ENCODE assay signal across 8 cellular contexts in genomic region chr7:101138149-101138870, GRCh38. TPM values are rescaled to one million over a fixed set of nuclear protein-coding genes. Genes with fewer than 3 reads are reported as not detected.
DNase-seq lines count a peak whose midpoint lies in the region; ATAC-seq and TF ChIP-seq lines count a peak whose summit lies in the region.

No MANE protein-coding gene starts in this region.

- no peaks in the 10 kb centered on the region for H3K79me2 ChIP-seq in trophoblast cell (ENCODE audit: control insufficient read depth, insufficient read depth, low read length, poor library complexity)

- H3K27ac ChIP-seq in RWPE2 (ENCODE audit: poor library complexity, severe bottlenecking): peak overlapping the region; percentile 90
- H3K27ac ChIP-seq in foreskin keratinocyte: peak overlapping the region; percentile 67
- peak overlapping the region; percentile 61 for H3K27ac ChIP-seq in trophoblast cell (ENCODE audit: low read depth, low read length)

- no peak overlapping the region for H2BK120ac ChIP-seq in trophoblast cell (ENCODE audit: insufficient read depth, low read length, poor library complexity)

- H3K79me1 ChIP-seq in trophoblast cell (ENCODE audit: low read length): peaks cover 6% of the 10 kb centered on the region

- no peaks in the 10 kb centered on the region for H3K9me3 Mint-ChIP-seq in activated T-helper 2 cell treated with anti-CD3 and anti-CD28 coated beads, Interferon-gamma antibody, Interleukin-2, Interleukin-4, amounts not matched to agents 10 μg/mL and 5 μg/mL and 100 μg/mL, durations not matched to agents 14 hours and 24 hours and 36 hours
- no peaks in the 10 kb centered on the region for H3K9me3 Mint-ChIP-seq in type B pancreatic cell

- H4K91ac ChIP-seq in trophoblast cell (ENCODE audit: low read depth, low read length): peak overlapping the region; percentile 58

- peak overlapping the region; percentile 43 for H2BK5ac ChIP-seq in trophoblast cell (ENCODE audit: low read depth, low read length, poor library complexity)

- no peaks in the 10 kb centered on the region for H3K36me3 Mint-ChIP-seq in activated T-helper 2 cell treated with anti-CD3 and anti-CD28 coated beads, Interferon-gamma antibody, Interleukin-2, Interleukin-4, amounts not matched to agents 10 μg/mL and 5 μg/mL and 100 μg/mL, durations not matched to agents 14 hours and 24 hours and 36 hours (ENCODE audit: low read depth)
- no peaks in the 10 kb centered on the region for H3K36me3 Mint-ChIP-seq in type B pancreatic cell

- H3K27me3 Mint-ChIP-seq in activated T-helper 2 cell treated with anti-CD3 and anti-CD28 coated beads, Interferon-gamma antibody, Interleukin-2, Interleukin-4, amounts not matched to agents 10 μg/mL and 5 μg/mL and 100 μg/mL, durations not matched to agents 14 hours and 24 hours and 36 hours (ENCODE audit: low read depth): peaks cover 22% of the 10 kb centered on the region
- H3K27me3 Mint-ChIP-seq in type B pancreatic cell: peaks cover 14% of the 10 kb centered on the region

- H3K4me3 Mint-ChIP-seq in activated T-helper 2 cell treated with anti-CD3 and anti-CD28 coated beads, Interferon-gamma antibody, Interleukin-2, Interleukin-4, amounts not matched to agents 10 μg/mL and 5 μg/mL and 100 μg/mL, durations not matched to agents 14 hours and 24 hours and 36 hours (ENCODE audit: low read depth): peak overlapping the region; percentile 42
- H3K4me3 Mint-ChIP-seq in type B pancreatic cell: peak overlapping the region; percentile 71

- H3K4me2 ChIP-seq in trophoblast cell (ENCODE audit: low read length): peak overlapping the region; percentile 81

- H3K4me1 Mint-ChIP-seq in activated T-helper 2 cell treated with anti-CD3 and anti-CD28 coated beads, Interferon-gamma antibody, Interleukin-2, Interleukin-4, amounts not matched to agents 10 μg/mL and 5 μg/mL and 100 μg/mL, durations not matched to agents 14 hours and 24 hours and 36 hours (ENCODE audit: low read depth): peaks cover 42% of the 10 kb centered on the region
- peaks cover 34% of the 10 kb centered on the region for H3K4me1 Mint-ChIP-seq in type B pancreatic cell (ENCODE audit: unreplicated experiment)

- H3K27ac Mint-ChIP-seq in activated T-helper 2 cell treated with anti-CD3 and anti-CD28 coated beads, Interferon-gamma antibody, Interleukin-2, Interleukin-4, amounts not matched to agents 10 μg/mL and 5 μg/mL and 100 μg/mL, durations not matched to agents 14 hours and 24 hours and 36 hours: peak overlapping the region; percentile 50
- peak overlapping the region; percentile 70 for H3K27ac Mint-ChIP-seq in type B pancreatic cell

- DNase-seq in AG09309 (ENCODE audit: low read depth): peak; percentile 90
- peak; percentile 97 for DNase-seq in HT1080 (ENCODE audit: low read depth)
- DNase-seq in RWPE2 (ENCODE audit: low spot score): peak; percentile 93
- DNase-seq in activated T-helper 2 cell treated with anti-CD3 and anti-CD28 coated beads, Interferon-gamma antibody, Interleukin-2, Interleukin-4, amounts not matched to agents 10 μg/mL and 5 μg/mL and 100 μg/mL, durations not matched to agents 14 hours and 24 hours and 36 hours (ENCODE audit: low spot score): peak; percentile 67
- DNase-seq in foreskin keratinocyte: peak; percentile 93 to 94
- DNase-seq in trophoblast cell: peak; percentile 98
- DNase-seq in type B pancreatic cell (ENCODE audit: extremely low spot score, unreplicated experiment): no peak

- no peak overlapping the region for H2AFZ ChIP-seq in trophoblast cell (ENCODE audit: insufficient read depth, low read length, poor library complexity)

- peak; percentile 75 for ATAC-seq in GM18868 (IDR thresholded peaks at IDR 0.05; ENCODE audit: unreplicated experiment)
- ATAC-seq in RWPE2 (ENCODE audit: low read depth): peak; percentile 70
- peak; percentile 66 for ATAC-seq in foreskin keratinocyte

- H3K14ac ChIP-seq in trophoblast cell (ENCODE audit: low read length): no peak overlapping the region

- peaks cover 34% of the 10 kb centered on the region for H3K4me1 ChIP-seq in RWPE2 (ENCODE audit: insufficient read depth, poor library complexity, severe bottlenecking)
- H3K4me1 ChIP-seq in foreskin keratinocyte: peaks cover 44% of the 10 kb centered on the region
- H3K4me1 ChIP-seq in trophoblast cell (ENCODE audit: control insufficient read depth in 1 of 2, insufficient read depth in 2 of 2, low read length in 2 of 2): peaks cover 7 to 10% of the 10 kb centered on the region in 2 experiments

- WGBS in trophoblast cell (ENCODE audit: extremely low coverage, insufficient coverage, insufficient read length): no CpG with 5 or more reads among the region's 17 CpGs

- H4K8ac ChIP-seq in trophoblast cell (ENCODE audit: low read depth, low read length): no peak overlapping the region

- H2AK5ac ChIP-seq in trophoblast cell (ENCODE audit: low read length): no peak overlapping the region

- H3K9me3 ChIP-seq in RWPE2 (ENCODE audit: severe bottlenecking): no peaks in the 10 kb centered on the region
- H3K9me3 ChIP-seq in trophoblast cell (ENCODE audit: insufficient read depth, low read depth, low read length): peaks cover 3% of the 10 kb centered on the region

- intact Hi-C loops in activated T-helper 2 cell treated with anti-CD3 and anti-CD28 coated beads, Interferon-gamma antibody, Interleukin-2, Interleukin-4, amounts not matched to agents 10 μg/mL and 5 μg/mL and 100 μg/mL, durations not matched to agents 14 hours and 24 hours and 36 hours (cut with micrococcal nuclease): loop anchor here (1.0 to 2.0 kb wide), 2 partner anchors 53 to 106 kb away; partner anchors contain the start of genes FIS1 and TRIM56

- H3K4me3 ChIP-seq in AG09309 (ENCODE audit: control insufficient read depth, low read depth, low read length) (no peak overlapping the region), RWPE2 (ENCODE audit: severe bottlenecking) (no peak overlapping the region), trophoblast cell (ENCODE audit: low read depth, low read length) (no peak overlapping the region)

- TF ChIP-seq CTCF in AG09309 (IDR thresholded peaks at IDR 0.05; ENCODE audit: control insufficient read depth, insufficient read depth, low read depth, low read length, missing control alignments) (peak; percentile 68), RWPE2 (IDR thresholded peaks at IDR 0.05; ENCODE audit: poor library complexity, severe bottlenecking) (peak; percentile 92), foreskin keratinocyte (conservative IDR thresholded peaks at IDR 0.05) (peak; percentile 75), type B pancreatic cell (conservative IDR thresholded peaks at IDR 0.05) (peak; percentile 90)

- no peak overlapping the region for H3K18ac ChIP-seq in trophoblast cell (ENCODE audit: low read length)

- H2BK12ac ChIP-seq in trophoblast cell (ENCODE audit: low read length): no peak overlapping the region

- H3K23ac ChIP-seq in trophoblast cell (ENCODE audit: low read length): no peak overlapping the region

- H3K9ac ChIP-seq in trophoblast cell (ENCODE audit: low read length): no peak overlapping the region

- no peak overlapping the region for H4K12ac ChIP-seq in trophoblast cell (ENCODE audit: low read depth, low read length)

- H3K36me3 ChIP-seq in RWPE2 (ENCODE audit: low read depth): peaks cover 49% of the 10 kb centered on the region
- peaks cover 21 to 23% of the 10 kb centered on the region in 2 experiments for H3K36me3 ChIP-seq in trophoblast cell (ENCODE audit: control insufficient read depth in 1 of 2, insufficient read depth in 2 of 2, low read length in 2 of 2)

- H3K4ac ChIP-seq in trophoblast cell (ENCODE audit: low read depth, low read length): no peak overlapping the region

- H3K27me3 ChIP-seq in RWPE2 (ENCODE audit: insufficient read depth, poor library complexity, severe bottlenecking) (no peaks in the 10 kb centered on the region), foreskin keratinocyte (no peaks in the 10 kb centered on the region), trophoblast cell (ENCODE audit: insufficient read depth, low read length) (no peaks in the 10 kb centered on the region)

RNA-seq across cellular contexts. Expression of gene SERPINE1, which starts 11.4 kb away (rescaled TPM):
- 179 and 187 TPM in 2 replicates for total RNA-seq in HT1080 (2014; rRNA removed; shearing (Covaris generic))
- polyA plus RNA-seq in HT1080 (2015; cell fraction: cytosol; rRNA removed): 771 and 869 TPM in 2 replicates
- polyA plus RNA-seq in HT1080 (2015; cell fraction: nucleus; rRNA removed): 1,709 and 1,857 TPM in 2 replicates
- 0.23 TPM in 2 replicates for total RNA-seq in activated T-helper 2 cell treated with anti-CD3 and anti-CD28 coated beads, Interferon-gamma antibody, Interleukin-2, Interleukin-4, amounts not matched to agents 10 μg/mL and 5 μg/mL and 100 μg/mL, durations not matched to agents 14 hours and 24 hours and 36 hours
- total RNA-seq in foreskin keratinocyte: 265 and 427 TPM in 2 replicates
- polyA plus RNA-seq in foreskin keratinocyte: 170 and 271 TPM in 2 replicates
- 148 and 173 TPM in 2 replicates for polyA plus RNA-seq in trophoblast cell (2013)
- 0.14 and 1.5 TPM in 2 replicates for total RNA-seq in type B pancreatic cell (ENCODE audit: low replicate concordance)

RNA-seq across cellular contexts. Expression of gene AP1S1, which starts 16.0 kb away (rescaled TPM):
- total RNA-seq in HT1080 (2014; rRNA removed; shearing (Covaris generic)): 184 TPM in 2 replicates
- polyA plus RNA-seq in HT1080 (2015; cell fraction: cytosol; rRNA removed): 209 and 210 TPM in 2 replicates
- polyA plus RNA-seq in HT1080 (2015; cell fraction: nucleus; rRNA removed): 122 and 136 TPM in 2 replicates
- total RNA-seq in activated T-helper 2 cell treated with anti-CD3 and anti-CD28 coated beads, Interferon-gamma antibody, Interleukin-2, Interleukin-4, amounts not matched to agents 10 μg/mL and 5 μg/mL and 100 μg/mL, durations not matched to agents 14 hours and 24 hours and 36 hours: 41.8 and 42.8 TPM in 2 replicates
- total RNA-seq in foreskin keratinocyte (164 and 166 TPM in 2 replicates), type B pancreatic cell (ENCODE audit: low replicate concordance) (59.8 and 98.8 TPM in 2 replicates)
- polyA plus RNA-seq in foreskin keratinocyte: 223 TPM in 2 replicates
- 59.2 and 61.3 TPM in 2 replicates for polyA plus RNA-seq in trophoblast cell (2013)

RNA-seq across cellular contexts. Expression of gene VGF, which starts 27.1 kb away (rescaled TPM):
- 29.8 and 45.2 TPM in 2 replicates for total RNA-seq in HT1080 (2014; rRNA removed; shearing (Covaris generic))
- polyA plus RNA-seq in HT1080 (2015; cell fraction: cytosol; rRNA removed): 2.3 and 2.5 TPM in 2 replicates
- polyA plus RNA-seq in HT1080 (2015; cell fraction: nucleus; rRNA removed): 7.1 and 9.5 TPM in 2 replicates
- 0.23 and 0.41 TPM in 2 replicates for total RNA-seq in activated T-helper 2 cell treated with anti-CD3 and anti-CD28 coated beads, Interferon-gamma antibody, Interleukin-2, Interleukin-4, amounts not matched to agents 10 μg/mL and 5 μg/mL and 100 μg/mL, durations not matched to agents 14 hours and 24 hours and 36 hours
- 0.11 and 0.14 TPM in 2 replicates for total RNA-seq in foreskin keratinocyte
- polyA plus RNA-seq in foreskin keratinocyte: 0.21 and 0.33 TPM in 2 replicates
- polyA plus RNA-seq in trophoblast cell (2013): 6.3 and 7.2 TPM in 2 replicates
- total RNA-seq in type B pancreatic cell (ENCODE audit: low replicate concordance): 4.2 and 4.4 TPM in 2 replicates

RNA-seq across cellular contexts. Expression of gene NAT16, which starts 41.8 kb away (rescaled TPM):
- total RNA-seq in HT1080 (2014; rRNA removed; shearing (Covaris generic)): not detected in 2 replicates
- 0.05 and 0.06 TPM in 2 replicates for polyA plus RNA-seq in HT1080 (2015; cell fraction: cytosol; rRNA removed)
- polyA plus RNA-seq in HT1080 (2015; cell fraction: nucleus; rRNA removed): 0.08 TPM in 1 of 2 replicates, not detected in the other
- total RNA-seq in activated T-helper 2 cell treated with anti-CD3 and anti-CD28 coated beads, Interferon-gamma antibody, Interleukin-2, Interleukin-4, amounts not matched to agents 10 μg/mL and 5 μg/mL and 100 μg/mL, durations not matched to agents 14 hours and 24 hours and 36 hours: not detected in 2 replicates
- total RNA-seq in foreskin keratinocyte: not detected in 2 replicates
- not detected in 2 replicates for polyA plus RNA-seq in foreskin keratinocyte
- not detected in 2 replicates for polyA plus RNA-seq in trophoblast cell (2013)
- total RNA-seq in type B pancreatic cell (ENCODE audit: low replicate concordance): not detected in 2 replicates

RNA-seq across cellular contexts. Expression of gene TRIM56, which starts 53.0 kb away (rescaled TPM):
- total RNA-seq in HT1080 (2014; rRNA removed; shearing (Covaris generic)): 10.8 and 11.4 TPM in 2 replicates
- polyA plus RNA-seq in HT1080 (2015; cell fraction: cytosol; rRNA removed): 7.9 and 8.7 TPM in 2 replicates
- 15.9 and 24.7 TPM in 2 replicates for polyA plus RNA-seq in HT1080 (2015; cell fraction: nucleus; rRNA removed)
- 42.6 and 43.8 TPM in 2 replicates for total RNA-seq in activated T-helper 2 cell treated with anti-CD3 and anti-CD28 coated beads, Interferon-gamma antibody, Interleukin-2, Interleukin-4, amounts not matched to agents 10 μg/mL and 5 μg/mL and 100 μg/mL, durations not matched to agents 14 hours and 24 hours and 36 hours
- total RNA-seq in foreskin keratinocyte: 13.2 and 14.6 TPM in 2 replicates
- polyA plus RNA-seq in foreskin keratinocyte: 5.4 and 5.9 TPM in 2 replicates
- 5.4 and 5.8 TPM in 2 replicates for polyA plus RNA-seq in trophoblast cell (2013)
- 22.2 and 40.1 TPM in 2 replicates for total RNA-seq in type B pancreatic cell (ENCODE audit: low replicate concordance)

Comparison
In these comparisons a context has a peak if more than half of its experiments do, and no peak if none do; other contexts are left out.
1. RNA of gene SERPINE1, which starts 11.4 kb away (total RNA-seq): 265 to 427 TPM in foreskin keratinocyte and 179 to 187 TPM in HT1080; 0.14 to 1.5 TPM in type B pancreatic cell and 0.23 TPM in activated T-helper 2 cell treated with anti-CD3 and anti-CD28 coated beads, Interferon-gamma antibody, Interleukin-2, Interleukin-4, amounts not matched to agents 10 μg/mL and 5 μg/mL and 100 μg/mL, durations not matched to agents 14 hours and 24 hours and 36 hours; every median in the first group is over 10 times any median in the second.
2. Peak in every context shown above with its lines, with median percentiles within 50 percentile points of each other: CTCF ChIP-seq, ATAC-seq and H3K27ac ChIP-seq.